9 cellular contexts compared by ENCODE assay signal in the genomic region with DNA sequence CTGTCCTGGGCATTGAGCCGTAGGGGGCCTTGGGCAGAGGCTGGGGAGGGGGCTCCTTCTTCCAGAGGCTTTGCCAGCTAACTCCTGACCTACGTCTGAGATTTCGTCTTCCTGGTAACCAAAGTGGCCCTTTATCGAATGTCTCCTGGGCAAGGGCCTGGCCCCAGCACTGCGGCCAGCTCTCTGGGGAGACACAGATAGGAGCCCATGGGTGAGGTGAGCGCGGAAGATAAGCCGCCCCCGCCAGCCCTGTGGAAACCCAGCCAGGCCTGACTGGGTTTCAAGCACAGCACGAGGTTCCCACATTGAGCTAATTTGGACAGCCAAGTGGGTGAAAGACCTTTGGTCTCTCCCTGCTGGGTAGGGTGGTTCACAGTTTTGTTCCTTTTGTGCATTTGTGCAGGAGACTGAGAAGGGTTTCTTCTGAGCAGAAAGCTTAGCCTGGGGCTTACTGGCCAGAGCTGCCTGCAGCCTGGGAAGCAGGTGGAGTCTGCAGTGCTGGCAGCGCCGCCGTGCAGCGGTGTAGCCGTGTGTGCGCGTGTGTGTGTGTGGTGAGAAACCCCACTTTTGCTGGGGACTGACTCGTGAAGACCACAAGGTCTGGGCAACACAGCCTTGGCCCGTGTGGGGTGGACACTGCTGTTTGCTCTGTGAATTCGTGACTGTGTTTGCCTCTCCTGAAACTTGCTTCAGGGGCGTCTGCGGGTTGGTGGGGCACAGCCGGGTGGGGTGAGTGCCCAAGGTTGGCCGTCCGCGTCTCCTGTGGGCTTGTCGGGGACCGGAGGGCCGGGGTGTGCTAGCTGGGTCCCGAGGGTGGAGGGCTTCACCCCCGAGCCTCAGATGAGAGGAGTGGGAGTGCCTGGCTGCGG. TPM values are rescaled to one million over a fixed set of nuclear protein-coding genes. Genes with fewer than 3 reads are reported as not detected.
DNase-seq lines count a peak whose midpoint lies in the region; ATAC-seq and TF ChIP-seq lines count a peak whose summit lies in the region.
"Had no signal": no experiment of that assay in that cellular context is flagged by ENCODE, and none has a peak within 500 bp of the region (broad histone marks: within the 10 kb centered on the region; RNA-seq: fewer than 3 reads in every experiment).

No MANE protein-coding gene starts in this region.

- no peaks in the 10 kb centered on the region for H3K27me3 ChIP-seq in colonic mucosa
- no peaks in the 10 kb centered on the region for H3K27me3 ChIP-seq in mesenchymal stem cell (ENCODE audit: control insufficient read depth in 1 of 2, insufficient read depth in 1 of 2, low read length in 2 of 2)

- TF ChIP-seq CTCF in colonic mucosa (IDR thresholded peaks at IDR 0.05) = no peak

- peak overlapping the region; percentile 99 for H3K4me3 ChIP-seq in colonic mucosa
- H3K4me3 ChIP-seq in mesenchymal stem cell (ENCODE audit: insufficient read depth in 1 of 2, low read depth in 1 of 2, low read length in 2 of 2) = peak overlapping the region in 1 of 2 experiments; percentile 70
- H3K4me3 ChIP-seq in urinary bladder (ENCODE audit: low read depth, low read length) = peak overlapping the region; percentile 4

- H3K9ac ChIP-seq in colonic mucosa (ENCODE audit: low read depth in 2 of 2, low read length in 2 of 2) (peak overlapping the region; percentile 40 to 72), mesenchymal stem cell (ENCODE audit: low read length) (peak overlapping the region; percentile 67)

- H3K36me3 ChIP-seq in colonic mucosa = no peaks in the 10 kb centered on the region
- H3K36me3 ChIP-seq in mesenchymal stem cell (ENCODE audit: control insufficient read depth in 1 of 2, insufficient read depth in 2 of 2, low read depth in 1 of 2, low read length in 2 of 2) = peaks cover 4 to 31% of the 10 kb centered on the region in 2 experiments
- H3K36me3 ChIP-seq in urinary bladder (ENCODE audit: insufficient read depth) = no peaks in the 10 kb centered on the region

- H3K79me1 ChIP-seq in mesenchymal stem cell (replicated peaks; ENCODE audit: low read length, poor library complexity, severe bottlenecking) = no peaks in the 10 kb centered on the region

- no peak overlapping the region for H3K4ac ChIP-seq in mesenchymal stem cell (ENCODE audit: low read depth in 1 of 2, low read length in 2 of 2)

- whole genome bisulfite sequencing in mesenchymal stem cell = 65% methylated on average over 32 of the region's 32 CpGs
- WGBS in urinary bladder = 27% methylated on average over 32 of the region's 32 CpGs

- no peak overlapping the region for H2BK12ac ChIP-seq in mesenchymal stem cell (ENCODE audit: low read length in 2 of 2)

- no peaks in the 10 kb centered on the region for H3K9me3 ChIP-seq in colonic mucosa
- no peaks in the 10 kb centered on the region for H3K9me3 ChIP-seq in mesenchymal stem cell (ENCODE audit: control insufficient read depth, low read length)

- ATAC-seq in GM21423 (IDR thresholded peaks at IDR 0.05; ENCODE audit: unreplicated experiment) (no peak), HG03159 (IDR thresholded peaks at IDR 0.05; ENCODE audit: unreplicated experiment) (no peak)

- peak overlapping the region; percentile 26 for H2BK15ac ChIP-seq in mesenchymal stem cell (ENCODE audit: low read depth, poor library complexity, severe bottlenecking)

- H4K91ac ChIP-seq in mesenchymal stem cell (ENCODE audit: low read length) = peak overlapping the region; percentile 15

- H3K4me1 ChIP-seq in colonic mucosa (peaks cover 18% of the 10 kb centered on the region), mesenchymal stem cell (ENCODE audit: control insufficient read depth, insufficient read depth, low read depth, low read length) (peaks cover 55% of the 10 kb centered on the region), urinary bladder (ENCODE audit: insufficient read depth) (no peaks in the 10 kb centered on the region)

- H2AK5ac ChIP-seq in mesenchymal stem cell (ENCODE audit: low read length, severe bottlenecking) = peak overlapping the region; percentile 29

- H2AFZ ChIP-seq in mesenchymal stem cell (ENCODE audit: low read depth, low read length) = no peak overlapping the region

- intact Hi-C loops in colonic mucosa (cut with DNase I) = no loop called here

- H3K27ac ChIP-seq in colonic mucosa = peak overlapping the region; percentile 17
- peak overlapping the region; percentile 17 for H3K27ac ChIP-seq in mesenchymal stem cell (ENCODE audit: low read length, poor library complexity, severe bottlenecking)
- no peak overlapping the region for H3K27ac ChIP-seq in urinary bladder (ENCODE audit: low read depth)

- DNase-seq in EL = peak; percentile 32
- peak; percentile 52 for DNase-seq in NCI-H226
- peak; percentile 36 for DNase-seq in colonic mucosa
- DNase-seq in mesenchymal stem cell = peak; percentile 56
- DNase-seq in NCI-H774 (lab: John Stamatoyannopoulos, UW) = no peak

- no peak overlapping the region for H2BK120ac ChIP-seq in mesenchymal stem cell (ENCODE audit: low read depth, low read length)

- peak overlapping the region; percentile 51 for H3K4me2 ChIP-seq in mesenchymal stem cell (ENCODE audit: low read length, poor library complexity, severe bottlenecking)

- H3K14ac ChIP-seq in mesenchymal stem cell (ENCODE audit: low read length in 2 of 2) = no peak overlapping the region

- H3K18ac ChIP-seq in mesenchymal stem cell (ENCODE audit: low read depth in 1 of 2, low read length in 2 of 2) = peak overlapping the region in 1 of 2 experiments; percentile 25

- peak overlapping the region; percentile 20 for H4K8ac ChIP-seq in mesenchymal stem cell (ENCODE audit: low read length)

- H3K23ac ChIP-seq in mesenchymal stem cell (ENCODE audit: low read length in 2 of 2) = no peak overlapping the region

- no peak overlapping the region for H2BK5ac ChIP-seq in mesenchymal stem cell (ENCODE audit: low read depth, low read length, poor library complexity, severe bottlenecking)

RNA-seq across cellular contexts. Expression of gene BSG, which starts 2.5 kb away (rescaled TPM):
- total RNA-seq in colonic mucosa (1,000 to 10,000 TPM in 1 of 2 donors, 100 to 1,000 TPM in 1; 920 to 1,084 TPM), urinary bladder (89.9 TPM)
- polyA plus RNA-seq in mesenchymal stem cell (2013, experiment 1 of 2) = 617 TPM
- 607 TPM for polyA plus RNA-seq in mesenchymal stem cell (2013, experiment 2 of 2)
- polyA plus RNA-seq in urinary bladder = 989 TPM

RNA-seq across cellular contexts. Expression of gene HCN2, which starts 14.8 kb away (rescaled TPM):
- total RNA-seq in colonic mucosa (under 1 TPM; 0.17 to 0.40 TPM), urinary bladder (0.26 TPM)
- 2.0 TPM for polyA plus RNA-seq in mesenchymal stem cell (2013, experiment 1 of 2)
- 2.1 TPM for polyA plus RNA-seq in mesenchymal stem cell (2013, experiment 2 of 2)
- polyA plus RNA-seq in urinary bladder = 0.43 TPM

RNA-seq across cellular contexts. Expression of gene GZMM, which starts 31.0 kb away (rescaled TPM):
- 1 to 10 TPM in 1 of 2 donors, under 1 TPM in 1; 0.61 to 1.0 TPM for total RNA-seq in colonic mucosa
- not detected for polyA plus RNA-seq in mesenchymal stem cell (2013, experiment 1 of 2)
- 0.07 TPM for polyA plus RNA-seq in mesenchymal stem cell (2013, experiment 2 of 2)
- total RNA-seq in urinary bladder = 0.63 TPM
- polyA plus RNA-seq in urinary bladder = 1.5 TPM
- total RNA-seq: NCI-H460 had no signal

RNA-seq across cellular contexts. Expression of gene CDC34, which starts 43.3 kb away (rescaled TPM):
- 10 to 100 TPM; 60.7 to 93.4 TPM for total RNA-seq in colonic mucosa
- 82.8 TPM for polyA plus RNA-seq in mesenchymal stem cell (2013, experiment 1 of 2)
- 82.0 TPM for polyA plus RNA-seq in mesenchymal stem cell (2013, experiment 2 of 2)
- total RNA-seq in urinary bladder = 30.4 TPM
- polyA plus RNA-seq in urinary bladder = 89.8 TPM

RNA-seq across cellular contexts. Expression of gene POLRMT, which starts 58.4 kb away (rescaled TPM):
- total RNA-seq in colonic mucosa (10 to 100 TPM; 50.2 to 77.3 TPM), urinary bladder (10.3 TPM)
- 24.9 TPM for polyA plus RNA-seq in mesenchymal stem cell (2013, experiment 1 of 2)
- 23.7 TPM for polyA plus RNA-seq in mesenchymal stem cell (2013, experiment 2 of 2)
- 44.6 TPM for polyA plus RNA-seq in urinary bladder

Comparison
In these comparisons a context has a peak if more than half of its experiments do, and no peak if none do; other contexts are left out.
1. RNA of gene BSG, which starts 2.5 kb away (total RNA-seq): 920 to 1,084 TPM in colonic mucosa; 89.9 TPM in urinary bladder (single experiment); every median in the first group is over 10 times any median in the second.